In genomic region chr15:57708047-57708446, GRCh38 we compare ENCODE assay signal across 8 cellular contexts. TPM values are rescaled to one million over a fixed set of nuclear protein-coding genes. Genes with fewer than 3 reads are reported as not detected.
DNase-seq lines count a peak whose midpoint lies in the region; ATAC-seq, FAIRE-seq and TF ChIP-seq lines count a peak whose summit lies in the region.

No MANE protein-coding gene starts in this region.

- H4K5ac ChIP-seq in H1 (ENCODE audit: insufficient read length, low read depth, low read length) = no peak overlapping the region

- peak overlapping the region; percentile 85 for H3K27ac ChIP-seq in CD8-positive, alpha-beta memory T cell (ENCODE audit: low read depth, low read length)
- no peak overlapping the region for H3K27ac ChIP-seq in OCI-LY7 (ENCODE audit: low read depth, low read length, poor library complexity, severe bottlenecking)
- H3K27ac ChIP-seq in H1 (ENCODE audit: low read depth, low read length) = no peak overlapping the region
- no peak overlapping the region for H3K27ac ChIP-seq in WERI-Rb-1

- ATAC-seq in omental fat pad (ENCODE audit: low FRiP score) = no peak

- H3K23me2 ChIP-seq in H1 (ENCODE audit: low read depth, low read length) = peaks cover 3% of the 10 kb centered on the region; the same call in 1 of the 2 replicates

- peaks cover 0 to 55% (median 19%) of the 10 kb centered on the region in 3 donors for H3K36me3 Mint-ChIP-seq in CD8-positive, alpha-beta memory T cell
- peaks cover 24% of the 10 kb centered on the region for H3K36me3 Mint-ChIP-seq in neural crest cell (ENCODE audit: low read depth)

- no peak for TF ChIP-seq POLR2A in H1 (IDR thresholded peaks at IDR 0.05; ENCODE audit: control extremely low read depth in 1 of 2, low read depth in 2 of 2, low read length in 2 of 2)

- no peaks in the 10 kb centered on the region for H3K27me3 ChIP-seq in CD8-positive, alpha-beta memory T cell (ENCODE audit: insufficient read depth, low read length, poor library complexity, severe bottlenecking)
- H3K27me3 ChIP-seq in H1 (replicated peaks in 1 of 4; ENCODE audit: control insufficient read depth in 3 of 4, extremely low read depth in 1 of 4, insufficient read depth in 3 of 4, low read length in 3 of 4) = peaks cover 0 to 10% (median 4%) of the 10 kb centered on the region in 4 experiments; a peak in 3 of 7 replicates
- H3K27me3 ChIP-seq in WERI-Rb-1 (ENCODE audit: insufficient read depth, low read depth, severe bottlenecking) = no peaks in the 10 kb centered on the region

- H3K9me2 ChIP-seq in OCI-LY7 (ENCODE audit: insufficient read depth, low read length) = no peaks in the 10 kb centered on the region

- DNase-seq in CD8-positive, alpha-beta memory T cell = no peak
- DNase-seq in OCI-LY7 (ENCODE audit: low spot score) (no peak), H1 (ENCODE audit: low read depth in 1 of 2, low spot score in 2 of 2) (no peak), neural crest cell (ENCODE audit: low read depth, low spot score) (no peak), WERI-Rb-1 (no peak), UCSD-AML1 (lab: John Stamatoyannopoulos, UW; ENCODE audit: unreplicated experiment) (no peak), omental fat pad (ENCODE audit: low spot score) (no peak)
- DNase-seq in activated effector memory CD4-positive, alpha-beta T cell treated with Interleukin-2 at 50 U/mL for 16 hours = no peak

- H4K20me1 ChIP-seq in OCI-LY7 (ENCODE audit: insufficient read depth, low read length) (peaks cover 15% of the 10 kb centered on the region; the same call in 1 of the 2 replicates), H1 (replicated peaks in 1 of 2; ENCODE audit: control insufficient read depth in 1 of 2, insufficient read depth in 2 of 2, low read length in 2 of 2) (peaks cover 0 to 1% of the 10 kb centered on the region in 2 experiments)

- peak overlapping the region; percentile 85 for H3K4me3 ChIP-seq in CD8-positive, alpha-beta memory T cell (ENCODE audit: low read length)
- peak overlapping the region; percentile 81 for H3K4me3 ChIP-seq in OCI-LY7 (ENCODE audit: low read depth, low read length, poor library complexity, severe bottlenecking)
- H3K4me3 ChIP-seq in H1 (ENCODE audit: extremely low read depth in 1 of 4, insufficient read depth in 2 of 4, low read depth in 3 of 4, low read length in 4 of 4) = peak overlapping the region in 1 of 4 experiments; percentile 93; a peak in 2 of 8 replicates
- H3K4me3 ChIP-seq in WERI-Rb-1 (ENCODE audit: low read depth, low read length) = no peak overlapping the region

- H3K4me2 ChIP-seq in OCI-LY7 (ENCODE audit: low read length) (peak overlapping the region; percentile 96), H1 (ENCODE audit: insufficient read depth in 1 of 2, low read depth in 2 of 2, low read length in 2 of 2) (peak overlapping the region; percentile 82 to 93; a peak in 3 of 4 replicates)

- no peak overlapping the region for H2BK20ac ChIP-seq in H1 (ENCODE audit: low read length)

- no peak overlapping the region for H3K9ac ChIP-seq in H1 (replicated peaks in 1 of 4; ENCODE audit: extremely low read depth in 1 of 4, low read depth in 3 of 4, low read length in 3 of 4)

- peaks cover 44% of the 10 kb centered on the region for H3K79me2 ChIP-seq in OCI-LY7 (ENCODE audit: insufficient read depth, low read depth, low read length)
- peaks cover 0 to 19% of the 10 kb centered on the region in 2 experiments; a peak in 2 of 4 replicates for H3K79me2 ChIP-seq in H1 (ENCODE audit: control insufficient read depth in 1 of 2, insufficient read depth in 2 of 2, low read length in 2 of 2)

- TF ChIP-seq EP300 in H1 (IDR thresholded peaks at IDR 0.05; ENCODE audit: borderline replicate concordance in 1 of 2, low read depth in 2 of 2, low read length in 2 of 2) = no peak

- H4K8ac ChIP-seq in H1 (ENCODE audit: extremely low read depth, insufficient read depth, low read length) = no peak overlapping the region

- no peak overlapping the region for H2BK5ac ChIP-seq in H1 (ENCODE audit: low read depth, low read length)

- H2BK15ac ChIP-seq in H1 (ENCODE audit: low read length) = no peak overlapping the region

- intact Hi-C loops in OCI-LY7 (cut with micrococcal nuclease; ENCODE audit: unreplicated experiment) = no loop called here

- no TSS peak for BruUV-seq in OCI-LY7 (replicated peaks; lab: Mats Ljungman, UMichigan)

- H3K4me3 Mint-ChIP-seq in CD8-positive, alpha-beta memory T cell = peak overlapping the region; percentile 83 to 95 (median 91)
- H3K4me3 Mint-ChIP-seq in neural crest cell = peak overlapping the region; percentile 92

- H3K9me3 Mint-ChIP-seq in CD8-positive, alpha-beta memory T cell = no peaks in the 10 kb centered on the region
- H3K9me3 Mint-ChIP-seq in neural crest cell = peaks cover 6% of the 10 kb centered on the region

- no peak for TF ChIP-seq RAD21 in H1 (IDR thresholded peaks at IDR 0.05 in 1 of 2, conservative IDR thresholded peaks at IDR 0.05 in 1 of 2; ENCODE audit: low read depth in 2 of 2, low read length in 2 of 2)

- H3K18ac ChIP-seq in H1 (ENCODE audit: extremely low read depth, low read length) = no peak overlapping the region

- peaks cover 74 to 89% (median 77%) of the 10 kb centered on the region in 3 donors for H3K4me1 Mint-ChIP-seq in CD8-positive, alpha-beta memory T cell
- peaks cover 22% of the 10 kb centered on the region for H3K4me1 Mint-ChIP-seq in neural crest cell

- no peak for FAIRE-seq in H1 (lab: Jason Lieb, UNC)

- H3K27me3 Mint-ChIP-seq in CD8-positive, alpha-beta memory T cell = peaks cover 0 to 2% of the 10 kb centered on the region in 2 donors
- peaks cover 23% of the 10 kb centered on the region for H3K27me3 Mint-ChIP-seq in neural crest cell (ENCODE audit: low read depth)

- CTCF ChIA-PET in CD8-positive, alpha-beta memory T cell (lab: Charles Lee) = no interaction called here
- CTCF ChIA-PET in OCI-LY7 (lab: Charles Lee; ENCODE audit: unreplicated experiment) = no interaction called here
- CTCF ChIA-PET in H1 (lab: Charles Lee; ENCODE audit: partially characterized antibody) = interaction anchor here (1.2 to 2.5 kb wide), 3 partner anchors 24 to 66 kb away, joined by 7 to 11 read pairs (median 8); no protein-coding TSS in a partner anchor

- 86% methylated on average over 4 of the region's 4 CpGs; no CpG with 5 or more reads in 1 of the 2 experiments for WGBS in H1 (ENCODE audit: extremely low coverage in 1 of 2, insufficient coverage in 1 of 2, insufficient read length in 1 of 2, insufficient replicate concordance in 2 of 2, low coverage in 1 of 2, low lambda C conversion rate in 2 of 2, missing lambda C conversion rate in 1 of 2), 2 experiments

- no peak overlapping the region for H2BK12ac ChIP-seq in H1 (ENCODE audit: low read depth, low read length)

- H4K91ac ChIP-seq in H1 (replicated peaks; ENCODE audit: insufficient read length, low read length) = no peak overlapping the region

- peaks cover 41% of the 10 kb centered on the region for H3K4me1 ChIP-seq in CD8-positive, alpha-beta memory T cell (ENCODE audit: insufficient read depth, low read length)
- peaks cover 21% of the 10 kb centered on the region for H3K4me1 ChIP-seq in OCI-LY7 (ENCODE audit: insufficient read depth, low read length, poor library complexity, severe bottlenecking)
- H3K4me1 ChIP-seq in H1 (replicated peaks in 1 of 4; ENCODE audit: control insufficient read depth in 3 of 4, insufficient read depth in 4 of 4, low read length in 3 of 4) = peaks cover 0 to 3% (median 3%) of the 10 kb centered on the region in 4 experiments; a peak in 3 of 7 replicates

- no peaks in the 10 kb centered on the region for H3K9me3 ChIP-seq in CD8-positive, alpha-beta memory T cell (ENCODE audit: low read length)
- H3K9me3 ChIP-seq in OCI-LY7 (ENCODE audit: low read length) (peaks cover 6% of the 10 kb centered on the region; the same call in 1 of the 2 replicates), H1 (ENCODE audit: insufficient read depth in 2 of 2, low read depth in 1 of 2, low read length in 1 of 2) (peaks cover 0 to 4% of the 10 kb centered on the region in 2 experiments; a peak in 1 of 4 replicates), WERI-Rb-1 (ENCODE audit: severe bottlenecking) (peaks cover 5% of the 10 kb centered on the region)

- peak overlapping the region; percentile 92 to 97 (median 95) for H3K27ac Mint-ChIP-seq in CD8-positive, alpha-beta memory T cell
- H3K27ac Mint-ChIP-seq in neural crest cell (ENCODE audit: unreplicated experiment) = no peak overlapping the region

- no peak overlapping the region for H3K14ac ChIP-seq in H1 (ENCODE audit: insufficient read length)

- no peak overlapping the region for H3K56ac ChIP-seq in H1 (replicated peaks; ENCODE audit: insufficient read length, low read depth, low read length)

- H3K79me1 ChIP-seq in H1 (ENCODE audit: low read depth, low read length) = peaks cover 7% of the 10 kb centered on the region

- H2BK120ac ChIP-seq in H1 (replicated peaks; ENCODE audit: low read depth, low read length) = no peak overlapping the region

- POLR2A ChIA-PET in CD8-positive, alpha-beta memory T cell (lab: Charles Lee) = interaction anchor here (0.7 kb wide), 1 partner anchor 23 kb away, joined by 3 read pairs; no protein-coding TSS in a partner anchor
- POLR2A ChIA-PET in OCI-LY7 (lab: Charles Lee) = interaction anchor here (1.0 kb wide), 1 partner anchor 13 kb away, joined by 3 read pairs; no protein-coding TSS in a partner anchor
- POLR2A ChIA-PET in H1 (lab: Charles Lee; ENCODE audit: partially characterized antibody) = interaction anchor here (1.0 to 2.1 kb wide), 4 partner anchors 11 to 358 kb away, joined by 3 to 12 read pairs (median 6); partner anchors contain the start of gene ALDH1A2

- TF ChIP-seq CTCF in OCI-LY7 (conservative IDR thresholded peaks at IDR 0.05; ENCODE audit: low read length) (no peak), H1 (IDR thresholded peaks at IDR 0.05; ENCODE audit: control extremely low read depth in 1 of 3, insufficient read depth in 1 of 3, low read depth in 1 of 3, low read length in 3 of 3) (no peak), neural crest cell (conservative IDR thresholded peaks at IDR 0.05) (no peak), WERI-Rb-1 (IDR thresholded peaks at IDR 0.05; ENCODE audit: low read depth, low read length) (no peak), omental fat pad (IDR thresholded peaks at IDR 0.05) (no peak)

- H3K23ac ChIP-seq in H1 (ENCODE audit: insufficient read length) = no peak overlapping the region

- H3K36me3 ChIP-seq in CD8-positive, alpha-beta memory T cell (ENCODE audit: insufficient read depth, low read length) = peaks cover 24% of the 10 kb centered on the region
- H3K36me3 ChIP-seq in OCI-LY7 (ENCODE audit: insufficient read depth, low read length) (peaks cover 43% of the 10 kb centered on the region), H1 (ENCODE audit: control insufficient read depth in 2 of 4, insufficient read depth in 4 of 4, low read length in 3 of 4) (peaks cover 6 to 40% (median 31%) of the 10 kb centered on the region in 4 experiments), WERI-Rb-1 (peaks cover 47% of the 10 kb centered on the region)

- no peak overlapping the region for H3K4ac ChIP-seq in H1 (replicated peaks; ENCODE audit: insufficient read length, low read depth, low read length)

- no peak overlapping the region for H2AK5ac ChIP-seq in H1 (ENCODE audit: low read depth, low read length)

- H2AFZ ChIP-seq in OCI-LY7 (ENCODE audit: low read length) = no peak overlapping the region
- no peak overlapping the region for H2AFZ ChIP-seq in H1 (ENCODE audit: low read length)

RNA-seq across cellular contexts. Expression of gene POLR2M, which starts 1.5 kb away (rescaled TPM):
- 10 to 100 TPM; 57.9 to 72.3 TPM for total RNA-seq in CD8-positive, alpha-beta memory T cell
- 51.2 TPM for polyA plus RNA-seq in CD8-positive, alpha-beta memory T cell
- 154 and 264 TPM in 2 replicates for total RNA-seq in OCI-LY7 (2014; rRNA removed; shearing (Covaris generic))
- total RNA-seq in OCI-LY7 (2022) = 71.8 and 77.6 TPM in 2 replicates
- total RNA-seq in H1 (2021; fragmentation: NEBNext Ultra II Directional; extraction: Animal tissue kit (Norgen Biotek cat#: 25700)) = 55.1 and 61.7 TPM in 2 replicates
- 32.7 and 180 TPM in 2 replicates for polyA plus RNA-seq in H1 (2011; rRNA removed)
- 156 TPM for polyA plus RNA-seq in H1 (2011; cell fraction: cytosol; rRNA removed)
- polyA plus RNA-seq in H1 (2011; cell fraction: nucleus; rRNA removed) = 266 TPM
- 33.6 to 102 TPM (median 37.0 TPM) in 4 replicates for polyA plus RNA-seq in H1 (2012, experiment 1 of 2)
- polyA plus RNA-seq in H1 (2012, experiment 2 of 2) = 4.6 TPM
- polyA plus RNA-seq in H1 (2013, experiment 1 of 2) = 117 TPM
- polyA plus RNA-seq in H1 (2013, experiment 2 of 2) = 128 TPM
- 78.6 and 96.7 TPM in 2 replicates for polyA minus RNA-seq in H1 (2011; rRNA and poly(A)+ RNA removed)
- polyA minus RNA-seq in H1 (2011; cell fraction: cytosol; rRNA and poly(A)+ RNA removed) = 140 TPM
- 74.6 TPM for polyA minus RNA-seq in H1 (2011; cell fraction: nucleus; rRNA and poly(A)+ RNA removed)
- total RNA-seq in neural crest cell = 73.6 and 75.3 TPM in 2 replicates
- 100 to 1,000 TPM in 2 of 4 donors, 10 to 100 TPM in 2; 60.4 to 186 (median 90.5) TPM for total RNA-seq in omental fat pad
